Comparison of ENCODE assay signal across 32 cellular contexts in genomic region chr6:160227038-160227768, GRCh38. TPM values are rescaled to one million over a fixed set of nuclear protein-coding genes. Genes with fewer than 3 reads are reported as not detected.
"Had no signal": no experiment of that assay in that cellular context is flagged by ENCODE, and none has a peak within 500 bp of the region (broad histone marks: within the 10 kb centered on the region; RNA-seq: fewer than 3 reads in every experiment).

No MANE protein-coding gene starts in this region.

- H3K36me3 ChIP-seq: gastrocnemius medialis, right lobe of liver, stomach, suprapubic skin, transverse colon, uterus, WERI-Rb-1 had no signal

- ATAC-seq: body of pancreas; esophagus mucosa; gastrocnemius medialis; left cardiac atrium; mucosa of descending colon; right lobe of liver; stimulated activated memory B cell treated with anti-CD40 and anti-IgM and Interleukin-4, amounts not matched to agents 10 μg/mL and 1 μg/mL and 100 μg/mL, for 72 hours had no signal

- H3K4me3 ChIP-seq: body of pancreas, gastrocnemius medialis, mucosa of descending colon, right lobe of liver, stomach, suprapubic skin, transverse colon, uterus had no signal

- DNase-seq: activated CD4-positive, alpha-beta T cell treated with anti-CD3 and anti-CD28 coated beads for 1 hour; activated CD4-positive, alpha-beta T cell treated with anti-CD3 and anti-CD28 coated beads, Interleukin-2, amount 50 U/mL, for 1 hour; activated CD8-positive, alpha-beta memory T cell treated with anti-CD3 and anti-CD28 coated beads, Interleukin-2, amount 50 U/mL, for 4 hours; activated naive CD4-positive, alpha-beta T cell; activated naive CD8-positive, alpha-beta T cell treated with anti-CD3 and anti-CD28 coated beads, Interleukin-2, amount 10 ng/mL, durations not matched to agents 7 days and 5 days; activated T-cell treated with anti-CD3 and anti-CD28 coated beads, Interleukin-2, amount 50 U/mL, for 4 hours; amniotic stem cell; body of pancreas; dermis blood vessel endothelial cell; effector CD8-positive, alpha-beta T cell; gastrocnemius medialis; hypothalamus; islet precursor cell; left cardiac atrium; mucosa of descending colon; naive B cell; nucleus accumbens; right lobe of liver; small intestine; stimulated activated CD4-positive, alpha-beta T cell treated with anti-CD3 and anti-CD28 coated beads, Interleukin-15, amount 100 ng/mL, for 24 hours; stomach; T-helper 1 cell; transverse colon; uterus; WERI-Rb-1 had no signal

- H3K27ac ChIP-seq: body of pancreas, gastrocnemius medialis, right lobe of liver, stomach, suprapubic skin, transverse colon, uterus, WERI-Rb-1 had no signal

- H3K27me3 ChIP-seq: body of pancreas, gastrocnemius medialis, right lobe of liver, stomach, suprapubic skin, transverse colon, uterus had no signal

- H3K4me1 ChIP-seq: body of pancreas, gastrocnemius medialis, right lobe of liver, stomach, suprapubic skin, uterus had no signal

- H3K9me3 ChIP-seq: body of pancreas, gastrocnemius medialis, mucosa of descending colon, right lobe of liver, suprapubic skin, transverse colon, uterus had no signal

RNA-seq across cellular contexts. Expression of gene SLC22A2, which starts 31.4 kb away (rescaled TPM):
- total RNA-seq: activated naive CD8-positive, alpha-beta T cell treated with anti-CD3 and anti-CD28 coated beads, Interleukin-2, amount 10 ng/mL, durations not matched to agents 7 days and 5 days; activated T-cell treated with anti-CD3 and anti-CD28 coated beads, Interleukin-2, amount 50 U/mL, for 4 hours; activated T-helper 2 cell treated with anti-CD3 and anti-CD28 coated beads, Interferon-gamma antibody, Interleukin-2, Interleukin-4, amounts not matched to agents 10 μg/mL and 5 μg/mL and 100 μg/mL, durations not matched to agents 14 hours and 24 hours and 36 hours; body of pancreas; cardiac septum; dermis blood vessel endothelial cell; esophagus mucosa; gastrocnemius medialis; left cardiac atrium; liver; right lobe of liver; stomach; suprapubic skin; transverse colon had no signal
- polyA plus RNA-seq: liver, neural cell, small intestine, stomach had no signal
